ENCODE assay signal across 21 cellular contexts in the genomic region with DNA sequence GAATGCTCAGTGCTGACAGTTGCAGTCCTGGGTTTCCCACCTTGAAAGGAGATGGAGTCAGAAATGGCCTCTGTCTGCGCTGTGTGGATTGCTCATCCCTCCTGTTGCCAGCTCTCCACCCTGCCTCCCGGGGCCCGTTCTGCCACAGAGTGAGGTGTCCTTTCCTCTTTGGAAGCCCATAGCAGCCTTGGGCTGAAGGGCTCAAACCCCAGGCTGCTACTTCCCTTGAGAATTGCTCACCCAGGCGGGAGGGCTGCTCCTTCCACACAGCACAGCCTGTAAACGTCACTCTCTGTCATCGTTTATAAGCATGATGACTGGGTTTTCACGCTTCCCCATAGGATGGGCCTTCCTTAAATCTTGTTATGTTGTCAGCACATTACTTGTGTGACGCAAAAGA.
DNase-seq lines count a peak whose midpoint lies in the region; ATAC-seq and TF ChIP-seq lines count a peak whose summit lies in the region.
"Had no signal": no experiment of that assay in that cellular context is flagged by ENCODE, and none has a peak within 500 bp of the region (broad histone marks: within the 10 kb centered on the region; RNA-seq: fewer than 3 reads in every experiment).

No MANE protein-coding gene starts in this region.

- H3K4me3 Mint-ChIP-seq in activated CD8-positive, alpha-beta T cell treated with anti-CD3 and anti-CD28 coated beads, Interleukin-2, amount 10 ng/mL, durations not matched to agents 7 days and 5 days = no peak overlapping the region
- no peak overlapping the region for H3K4me3 Mint-ChIP-seq in activated CD8-positive, alpha-beta T cell treated with anti-CD3 and anti-CD28 coated beads for 36 hours
- no peak overlapping the region for H3K4me3 Mint-ChIP-seq in chondrocyte (ENCODE audit: unreplicated experiment)
- H3K4me3 Mint-ChIP-seq: CD4-positive, alpha-beta memory T cell; central memory CD8-positive, alpha-beta T cell; stimulated activated memory B cell treated with anti-CD40 and anti-IgM and Interleukin-4, amounts not matched to agents 10 μg/mL and 1 μg/mL and 100 μg/mL, for 72 hours; T-helper 2 cell treated with Interferon-gamma antibody and Interleukin-4, amounts not matched to agents 5 μg/mL and 100 μg/mL, for 36 hours had no signal

- H3K36me3 Mint-ChIP-seq in activated CD8-positive, alpha-beta T cell treated with anti-CD3 and anti-CD28 coated beads, Interleukin-2, amount 10 ng/mL, durations not matched to agents 7 days and 5 days (ENCODE audit: low read depth) = peaks cover 31% of the 10 kb centered on the region
- peaks cover 22% of the 10 kb centered on the region for H3K36me3 Mint-ChIP-seq in activated CD8-positive, alpha-beta T cell treated with anti-CD3 and anti-CD28 coated beads for 36 hours (ENCODE audit: low read depth)
- peaks cover 14% of the 10 kb centered on the region for H3K36me3 Mint-ChIP-seq in chondrocyte (ENCODE audit: low read depth)

- no peak for DNase-seq in activated CD8-positive, alpha-beta T cell treated with anti-CD3 and anti-CD28 coated beads, Interleukin-2, amount 10 ng/mL, durations not matched to agents 7 days and 5 days
- DNase-seq in activated CD8-positive, alpha-beta T cell treated with anti-CD3 and anti-CD28 coated beads for 36 hours = no peak
- DNase-seq in MV-4-11 (lab: John Stamatoyannopoulos, UW) = peak; percentile 61
- peak; percentile 72 for DNase-seq in chondrocyte (ENCODE audit: low spot score)
- DNase-seq in non-pigmented ciliary epithelial cell (ENCODE audit: low read depth) = peak; percentile 8
- DNase-seq in medulla oblongata (ENCODE audit: extremely low spot score) = no peak
- DNase-seq in anterior cingulate cortex (lab: John Stamatoyannopoulos, UW) = no peak
- no peak for DNase-seq in GM19240 (ENCODE audit: insufficient read length, low spot score)
- DNase-seq: 8988T; activated effector memory CD4-positive, alpha-beta T cell treated with Interleukin-2 at 50 U/mL for 16 hours; CD4-positive, alpha-beta memory T cell; DND-41; HCEC 1CT; Karpas-422; NCI-H1105 treated with DMSO at 0.1 percent for 48 hours; OCI-M1; transverse colon had no signal

- intact Hi-C loops in activated CD8-positive, alpha-beta T cell treated with anti-CD3 and anti-CD28 coated beads for 36 hours (cut with micrococcal nuclease) = no loop called here

- no peak for TF ChIP-seq CTCF in activated CD8-positive, alpha-beta T cell treated with anti-CD3 and anti-CD28 coated beads for 36 hours (IDR thresholded peaks at IDR 0.05)
- TF ChIP-seq CTCF in chondrocyte (IDR thresholded peaks at IDR 0.05) = no peak

- peaks cover 9% of the 10 kb centered on the region for H3K4me1 Mint-ChIP-seq in activated CD8-positive, alpha-beta T cell treated with anti-CD3 and anti-CD28 coated beads, Interleukin-2, amount 10 ng/mL, durations not matched to agents 7 days and 5 days (ENCODE audit: low read depth)
- H3K4me1 Mint-ChIP-seq in activated CD8-positive, alpha-beta T cell treated with anti-CD3 and anti-CD28 coated beads for 36 hours (ENCODE audit: low read depth) = peaks cover 13% of the 10 kb centered on the region
- H3K4me1 Mint-ChIP-seq in chondrocyte (ENCODE audit: low read depth) = peaks cover 4% of the 10 kb centered on the region
- H3K4me1 Mint-ChIP-seq: central memory CD8-positive, alpha-beta T cell had no signal

- no peaks in the 10 kb centered on the region for H3K27me3 Mint-ChIP-seq in activated CD8-positive, alpha-beta T cell treated with anti-CD3 and anti-CD28 coated beads, Interleukin-2, amount 10 ng/mL, durations not matched to agents 7 days and 5 days (ENCODE audit: low read depth)
- no peaks in the 10 kb centered on the region for H3K27me3 Mint-ChIP-seq in activated CD8-positive, alpha-beta T cell treated with anti-CD3 and anti-CD28 coated beads for 36 hours
- H3K27me3 Mint-ChIP-seq in chondrocyte (ENCODE audit: low read depth) = no peaks in the 10 kb centered on the region
- H3K27me3 Mint-ChIP-seq: CD4-positive, alpha-beta memory T cell; central memory CD8-positive, alpha-beta T cell; stimulated activated memory B cell treated with anti-CD40 and anti-IgM and Interleukin-4, amounts not matched to agents 10 μg/mL and 1 μg/mL and 100 μg/mL, for 72 hours had no signal

- peak overlapping the region; percentile 27 for H3K27ac Mint-ChIP-seq in activated CD8-positive, alpha-beta T cell treated with anti-CD3 and anti-CD28 coated beads, Interleukin-2, amount 10 ng/mL, durations not matched to agents 7 days and 5 days
- H3K27ac Mint-ChIP-seq in activated CD8-positive, alpha-beta T cell treated with anti-CD3 and anti-CD28 coated beads for 36 hours = no peak overlapping the region
- H3K27ac Mint-ChIP-seq in chondrocyte (ENCODE audit: unreplicated experiment) = no peak overlapping the region
- H3K27ac Mint-ChIP-seq: stimulated activated memory B cell treated with anti-CD40 and anti-IgM and Interleukin-4, amounts not matched to agents 10 μg/mL and 1 μg/mL and 100 μg/mL, for 72 hours; T-helper 2 cell treated with Interferon-gamma antibody and Interleukin-4, amounts not matched to agents 5 μg/mL and 100 μg/mL, for 36 hours had no signal

- ATAC-seq in activated CD8-positive, alpha-beta T cell treated with anti-CD3 and anti-CD28 coated beads, Interleukin-2, amount 10 ng/mL, durations not matched to agents 7 days and 5 days = no peak
- no peak for ATAC-seq in activated CD8-positive, alpha-beta T cell treated with anti-CD3 and anti-CD28 coated beads for 36 hours
- ATAC-seq: activated CD4-positive, CD25-positive, alpha-beta regulatory T cell treated with anti-CD3 and anti-CD28 coated beads, Interleukin-2, amount 50 U/mL, for 24 hours; stimulated activated memory B cell treated with anti-CD40 and anti-IgM and Interleukin-4, amounts not matched to agents 10 μg/mL and 1 μg/mL and 100 μg/mL, for 72 hours had no signal

- CTCF ChIA-PET in activated CD8-positive, alpha-beta T cell treated with anti-CD3 and anti-CD28 coated beads, Interleukin-2, amount 10 ng/mL, durations not matched to agents 7 days and 5 days (lab: Charles Lee) = no interaction called here
- CTCF ChIA-PET in activated CD8-positive, alpha-beta T cell treated with anti-CD3 and anti-CD28 coated beads for 36 hours (lab: Charles Lee) = interaction anchor here (0.9 kb wide), 1 partner anchor 27 kb away, joined by 3 read pairs; no protein-coding TSS in a partner anchor

- no peaks in the 10 kb centered on the region for H3K9me3 Mint-ChIP-seq in activated CD8-positive, alpha-beta T cell treated with anti-CD3 and anti-CD28 coated beads, Interleukin-2, amount 10 ng/mL, durations not matched to agents 7 days and 5 days (ENCODE audit: insufficient read depth)
- H3K9me3 Mint-ChIP-seq in activated CD8-positive, alpha-beta T cell treated with anti-CD3 and anti-CD28 coated beads for 36 hours = no peaks in the 10 kb centered on the region
- H3K9me3 Mint-ChIP-seq in chondrocyte (ENCODE audit: low read depth) = no peaks in the 10 kb centered on the region
- H3K9me3 Mint-ChIP-seq: CD4-positive, alpha-beta memory T cell; central memory CD8-positive, alpha-beta T cell; stimulated activated memory B cell treated with anti-CD40 and anti-IgM and Interleukin-4, amounts not matched to agents 10 μg/mL and 1 μg/mL and 100 μg/mL, for 72 hours; T-helper 2 cell treated with Interferon-gamma antibody and Interleukin-4, amounts not matched to agents 5 μg/mL and 100 μg/mL, for 36 hours had no signal

- POLR2A ChIA-PET in activated CD8-positive, alpha-beta T cell treated with anti-CD3 and anti-CD28 coated beads, Interleukin-2, amount 10 ng/mL, durations not matched to agents 7 days and 5 days (lab: Charles Lee) = no interaction called here
- POLR2A ChIA-PET in activated CD8-positive, alpha-beta T cell treated with anti-CD3 and anti-CD28 coated beads for 36 hours (lab: Charles Lee) = interaction anchor here (0.6 kb wide), 1 partner anchor 318 kb away, joined by 3 read pairs; no protein-coding TSS in a partner anchor

Comparison
In these comparisons a context has a peak if more than half of its experiments do, and no peak if none do; other contexts are left out.
1. DNase-seq: peak in MV-4-11 (single experiment), chondrocyte (single experiment) and non-pigmented ciliary epithelial cell (single experiment); none in activated CD8-positive, alpha-beta T cell treated with anti-CD3 and anti-CD28 coated beads, Interleukin-2, amount 10 ng/mL, durations not matched to agents 7 days and 5 days (single experiment), activated CD8-positive, alpha-beta T cell treated with anti-CD3 and anti-CD28 coated beads for 36 hours (single experiment), medulla oblongata (single experiment), anterior cingulate cortex (0 of 58) and GM19240 (single experiment).